Comparison of ENCODE assay signal across 1 cellular context in the genomic region with DNA sequence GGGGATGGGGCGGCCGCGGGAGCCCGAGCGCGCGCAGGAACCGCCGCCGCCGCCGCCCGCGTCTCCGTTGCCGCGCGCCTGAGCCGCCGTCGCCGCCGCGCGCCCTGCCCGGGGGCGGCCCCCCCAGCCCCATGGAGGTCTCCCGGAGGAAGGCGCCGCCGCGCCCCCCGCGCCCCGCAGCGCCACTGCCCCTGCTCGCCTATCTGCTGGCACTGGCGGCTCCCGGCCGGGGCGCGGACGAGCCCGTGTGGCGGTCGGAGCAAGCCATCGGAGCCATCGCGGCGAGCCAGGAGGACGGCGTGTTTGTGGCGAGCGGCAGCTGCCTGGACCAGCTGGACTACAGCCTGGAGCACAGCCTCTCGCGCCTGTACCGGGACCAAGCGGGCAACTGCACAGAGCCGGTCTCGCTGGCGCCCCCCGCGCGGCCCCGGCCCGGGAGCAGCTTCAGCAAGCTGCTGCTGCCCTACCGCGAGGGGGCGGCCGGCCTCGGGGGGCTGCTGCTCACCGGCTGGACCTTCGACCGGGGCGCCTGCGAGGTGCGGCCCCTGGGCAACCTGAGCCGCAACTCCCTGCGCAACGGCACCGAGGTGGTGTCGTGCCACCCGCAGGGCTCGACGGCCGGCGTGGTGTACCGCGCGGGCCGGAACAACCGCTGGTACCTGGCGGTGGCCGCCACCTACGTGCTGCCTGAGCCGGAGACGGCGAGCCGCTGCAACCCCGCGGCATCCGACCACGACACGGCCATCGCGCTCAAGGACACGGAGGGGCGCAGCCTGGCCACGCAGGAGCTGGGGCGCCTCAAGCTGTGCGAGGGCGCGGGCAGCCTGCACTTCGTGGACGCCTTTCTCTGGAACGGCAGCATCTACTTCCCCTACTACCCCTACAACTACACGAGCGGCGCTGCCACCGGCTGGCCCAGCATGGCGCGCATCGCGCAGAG.
A peak's percentile ranks its signal among the peaks of the same experiment; 100 is the strongest.
TF ChIP-seq lines count a peak whose summit lies in the region.

No MANE protein-coding gene starts in this region.

TF ChIP-seq in GM12878, 131 proteins besides CTCF, POLR2A, EP300 and RAD21:
- TF ChIP-seq SKIL (IDR thresholded peaks at IDR 0.05; ENCODE audit: low read depth, poor library complexity, severe bottlenecking) = no peak
- no peak for TF ChIP-seq RCOR1 (conservative IDR thresholded peaks at IDR 0.05; ENCODE audit: low read depth, low read length)
- no peak for TF ChIP-seq NFIC (IDR thresholded peaks at IDR 0.05; ENCODE audit: low read depth, low read length)
- TF ChIP-seq TCF12 (IDR thresholded peaks at IDR 0.05; ENCODE audit: low read depth, low read length) = 0 out of 2 replicates have a peak, but pooled peaks have one; percentile 20
- TF ChIP-seq, protein P1, sequence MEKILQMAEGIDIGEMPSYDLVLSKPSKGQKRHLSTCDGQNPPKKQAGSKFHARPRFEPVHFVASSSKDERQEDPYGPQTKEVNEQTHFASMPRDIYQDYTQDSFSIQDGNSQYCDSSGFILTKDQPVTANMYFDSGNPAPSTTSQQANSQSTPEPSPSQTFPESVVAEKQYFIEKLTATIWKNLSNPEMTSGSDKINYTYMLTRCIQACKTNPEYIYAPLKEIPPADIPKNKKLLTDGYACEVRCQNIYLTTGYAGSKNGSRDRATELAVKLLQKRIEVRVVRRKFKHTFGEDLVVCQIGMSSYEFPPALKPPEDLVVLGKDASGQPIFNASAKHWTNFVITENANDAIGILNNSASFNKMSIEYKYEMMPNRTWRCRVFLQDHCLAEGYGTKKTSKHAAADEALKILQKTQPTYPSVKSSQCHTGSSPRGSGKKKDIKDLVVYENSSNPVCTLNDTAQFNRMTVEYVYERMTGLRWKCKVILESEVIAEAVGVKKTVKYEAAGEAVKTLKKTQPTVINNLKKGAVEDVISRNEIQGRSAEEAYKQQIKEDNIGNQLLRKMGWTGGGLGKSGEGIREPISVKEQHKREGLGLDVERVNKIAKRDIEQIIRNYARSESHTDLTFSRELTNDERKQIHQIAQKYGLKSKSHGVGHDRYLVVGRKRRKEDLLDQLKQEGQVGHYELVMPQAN (conservative IDR thresholded peaks at IDR 0.05) = peak; percentile 78; the same call in 1 of the 2 replicates
- 0 out of 2 replicates have a peak, but pooled peaks have one; percentile 13 for TF ChIP-seq ZNF24 (IDR thresholded peaks at IDR 0.05)
- TF ChIP-seq KDM1A (IDR thresholded peaks at IDR 0.05; ENCODE audit: borderline replicate concordance) = no peak
- TF ChIP-seq BACH1 (IDR thresholded peaks at IDR 0.05; ENCODE audit: borderline replicate concordance) = peak; percentile 56; the same call in 1 of the 2 replicates
- no peak for TF ChIP-seq CBX3 (IDR thresholded peaks at IDR 0.05; ENCODE audit: borderline replicate concordance, low read depth)
- no peak for TF ChIP-seq ATF7 (IDR thresholded peaks at IDR 0.05; ENCODE audit: low read depth)
- TF ChIP-seq BHLHE40 (IDR thresholded peaks at IDR 0.05; ENCODE audit: borderline replicate concordance in 1 of 2, low read depth in 2 of 2, low read length in 1 of 2) = peak in 1 of 2 experiments; percentile 54; a peak in 1 of 4 replicates
- TF ChIP-seq LARP7 (IDR thresholded peaks at IDR 0.05) = peak; percentile 74; the same call in 1 of the 2 replicates
- TF ChIP-seq DPF2 (IDR thresholded peaks at IDR 0.05) = peak; percentile 53
- TF ChIP-seq HCFC1 (IDR thresholded peaks at IDR 0.05; ENCODE audit: low read length) = no peak
- TF ChIP-seq, protein P2, sequence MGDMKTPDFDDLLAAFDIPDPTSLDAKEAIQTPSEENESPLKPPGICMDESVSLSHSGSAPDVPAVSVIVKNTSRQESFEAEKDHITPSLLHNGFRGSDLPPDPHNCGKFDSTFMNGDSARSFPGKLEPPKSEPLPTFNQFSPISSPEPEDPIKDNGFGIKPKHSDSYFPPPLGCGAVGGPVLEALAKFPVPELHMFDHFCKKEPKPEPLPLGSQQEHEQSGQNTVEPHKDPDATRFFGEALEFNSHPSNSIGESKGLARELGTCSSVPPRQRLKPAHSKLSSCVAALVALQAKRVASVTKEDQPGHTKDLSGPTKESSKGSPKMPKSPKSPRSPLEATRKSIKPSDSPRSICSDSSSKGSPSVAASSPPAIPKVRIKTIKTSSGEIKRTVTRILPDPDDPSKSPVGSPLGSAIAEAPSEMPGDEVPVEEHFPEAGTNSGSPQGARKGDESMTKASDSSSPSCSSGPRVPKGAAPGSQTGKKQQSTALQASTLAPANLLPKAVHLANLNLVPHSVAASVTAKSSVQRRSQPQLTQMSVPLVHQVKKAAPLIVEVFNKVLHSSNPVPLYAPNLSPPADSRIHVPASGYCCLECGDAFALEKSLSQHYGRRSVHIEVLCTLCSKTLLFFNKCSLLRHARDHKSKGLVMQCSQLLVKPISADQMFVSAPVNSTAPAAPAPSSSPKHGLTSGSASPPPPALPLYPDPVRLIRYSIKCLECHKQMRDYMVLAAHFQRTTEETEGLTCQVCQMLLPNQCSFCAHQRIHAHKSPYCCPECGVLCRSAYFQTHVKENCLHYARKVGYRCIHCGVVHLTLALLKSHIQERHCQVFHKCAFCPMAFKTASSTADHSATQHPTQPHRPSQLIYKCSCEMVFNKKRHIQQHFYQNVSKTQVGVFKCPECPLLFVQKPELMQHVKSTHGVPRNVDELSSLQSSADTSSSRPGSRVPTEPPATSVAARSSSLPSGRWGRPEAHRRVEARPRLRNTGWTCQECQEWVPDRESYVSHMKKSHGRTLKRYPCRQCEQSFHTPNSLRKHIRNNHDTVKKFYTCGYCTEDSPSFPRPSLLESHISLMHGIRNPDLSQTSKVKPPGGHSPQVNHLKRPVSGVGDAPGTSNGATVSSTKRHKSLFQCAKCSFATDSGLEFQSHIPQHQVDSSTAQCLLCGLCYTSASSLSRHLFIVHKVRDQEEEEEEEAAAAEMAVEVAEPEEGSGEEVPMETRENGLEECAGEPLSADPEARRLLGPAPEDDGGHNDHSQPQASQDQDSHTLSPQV (IDR thresholded peaks at IDR 0.05) = peak; percentile 43; the same call in 1 of the 2 replicates
- TF ChIP-seq HDGF (IDR thresholded peaks at IDR 0.05) = 0 out of 2 replicates have a peak, but pooled peaks have one; percentile 24
- no peak for TF ChIP-seq SUZ12 (IDR thresholded peaks at IDR 0.05; ENCODE audit: unreplicated experiment)
- TF ChIP-seq FOXM1 (IDR thresholded peaks at IDR 0.05; ENCODE audit: low read depth, low read length) = peak; percentile 86
- TF ChIP-seq MEF2B (IDR thresholded peaks at IDR 0.05; ENCODE audit: partially characterized antibody, poor library complexity, severe bottlenecking) = peak; percentile 22
- TF ChIP-seq JUND (IDR thresholded peaks at IDR 0.05; ENCODE audit: low read depth, low read length) = no peak
- peak; percentile 88 for TF ChIP-seq GATAD2B (conservative IDR thresholded peaks at IDR 0.05; ENCODE audit: low read depth)
- TF ChIP-seq ZBED1 (IDR thresholded peaks at IDR 0.05; ENCODE audit: borderline replicate concordance) = no peak
- TF ChIP-seq CREB1 (IDR thresholded peaks at IDR 0.05; ENCODE audit: low read depth) = no peak
- peak; percentile 45; the same call in 1 of the 2 replicates for TF ChIP-seq ZNF687 (IDR thresholded peaks at IDR 0.05)
- TF ChIP-seq RELA (IDR thresholded peaks at IDR 0.05; ENCODE audit: borderline replicate concordance, partially characterized antibody) = peak; percentile 66
- no peak for TF ChIP-seq NRF1 (conservative IDR thresholded peaks at IDR 0.05; ENCODE audit: low read depth, low read length)
- TF ChIP-seq RUNX3 (IDR thresholded peaks at IDR 0.05; ENCODE audit: low read length) = peak; percentile 32; the same call in 1 of the 2 replicates
- TF ChIP-seq KLF5 (IDR thresholded peaks at IDR 0.05; ENCODE audit: partially characterized antibody) = peak; percentile 35
- peak; percentile 75; the same call in 1 of the 2 replicates for TF ChIP-seq CBX5 (IDR thresholded peaks at IDR 0.05; ENCODE audit: low read depth)
- peak; percentile 78 for TF ChIP-seq IKZF1 (conservative IDR thresholded peaks at IDR 0.05)
- peak; percentile 53 for TF ChIP-seq SMC3 (IDR thresholded peaks at IDR 0.05; ENCODE audit: borderline replicate concordance, low read length)
- peak; percentile 54 for TF ChIP-seq ZNF217 (IDR thresholded peaks at IDR 0.05)
- peak; percentile 96 for TF ChIP-seq SMARCA5 (IDR thresholded peaks at IDR 0.05)
TF ChIP-seq in GM12878: peak in this region for 21.
